1 cellular context compared by ENCODE assay signal in the genomic region with DNA sequence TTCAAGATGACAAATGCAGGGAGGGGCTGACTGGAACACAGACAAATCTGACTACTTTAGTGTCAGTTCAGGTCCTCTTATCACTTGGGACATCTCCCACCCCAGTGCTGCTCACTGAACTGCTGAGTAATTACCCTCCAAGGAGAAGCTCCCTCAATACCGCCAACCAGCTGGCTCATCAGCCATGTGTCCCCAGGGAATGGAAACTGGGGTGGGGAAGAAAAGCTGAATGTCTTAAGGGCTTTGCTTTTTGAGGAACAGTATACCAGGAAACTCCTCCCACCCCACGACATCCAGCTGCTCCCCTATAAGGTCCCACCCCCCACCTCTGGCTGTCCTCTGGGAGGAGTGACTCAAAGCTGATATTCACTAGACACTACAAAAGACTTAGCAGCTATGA.
TF ChIP-seq lines count a peak whose summit lies in the region.

No MANE protein-coding gene starts in this region.

TF ChIP-seq in IMR-90, 13 proteins besides CTCF, POLR2A, EP300 and RAD21 (continued from another document):
- TF ChIP-seq MAFK (IDR thresholded peaks at IDR 0.05; ENCODE audit: low read depth, low read length) (no peak), RCOR1 (IDR thresholded peaks at IDR 0.05; ENCODE audit: insufficient replicate concordance, low read length) (no peak), BHLHE40 (IDR thresholded peaks at IDR 0.05; ENCODE audit: low read depth, low read length) (no peak), FOS (IDR thresholded peaks at IDR 0.05; ENCODE audit: low read depth, low read length) (no peak), RFX5 (IDR thresholded peaks at IDR 0.05; ENCODE audit: low read depth, low read length) (no peak), NFE2L2 (IDR thresholded peaks at IDR 0.05; ENCODE audit: low read depth, low read length) (no peak)
TF ChIP-seq in IMR-90: peak in this region for 0.
